Comparison of ENCODE assay signal across 11 cellular contexts in genomic region chr15:90750186-90750585, GRCh38. TPM values are rescaled to one million over a fixed set of nuclear protein-coding genes. Genes with fewer than 3 reads are reported as not detected.
DNase-seq lines count a peak whose midpoint lies in the region; ATAC-seq and TF ChIP-seq lines count a peak whose summit lies in the region.
"Had no signal": no experiment of that assay in that cellular context is flagged by ENCODE, and none has a peak within 500 bp of the region (broad histone marks: within the 10 kb centered on the region; RNA-seq: fewer than 3 reads in every experiment).

No MANE protein-coding gene starts in this region.

- DNase-seq in natural killer cell treated with Interleukin-12 subunit alpha and Interleukin-12 subunit beta and Interleukin-15 and Interleukin-18, amount 100 ng/mL, for 72 hours (ENCODE audit: low spot score): peak; percentile 72
- DNase-seq in natural killer cell: no peak
- DNase-seq in NOMO-1 treated with dmso at 0.1 percent for 144 hours (lab: John Stamatoyannopoulos, UW; ENCODE audit: unreplicated experiment): peak; percentile 67
- DNase-seq in amniotic epithelial cell (ENCODE audit: low read depth): peak; percentile 59
- DNase-seq in stimulated activated naive CD8-positive, alpha-beta T cell treated with anti-CD3 and anti-CD28 coated beads, Interleukin-15, Interleukin-2, amounts not matched to agents 100 U/mL and 50 U/mL, for 24 hours: peak; percentile 27
- DNase-seq in NCI-H2227 treated with DMSO at 0.1 percent for 48 hours (lab: John Stamatoyannopoulos, UW): no peak
- DNase-seq in retina: no peak
- DNase-seq in colonic mucosa: no peak
- DNase-seq: AML-193, spleen, T-helper 9 cell had no signal

- H3K4me3 ChIP-seq in colonic mucosa: no peak overlapping the region

- no peak overlapping the region for H3K27ac ChIP-seq in colonic mucosa

- no peaks in the 10 kb centered on the region for H3K36me3 ChIP-seq in colonic mucosa

- no peaks in the 10 kb centered on the region for H3K9me3 ChIP-seq in colonic mucosa
- H3K9me3 ChIP-seq: spleen had no signal

- TF ChIP-seq CTCF in natural killer cell (IDR thresholded peaks at IDR 0.05) (no peak), colonic mucosa (IDR thresholded peaks at IDR 0.05) (no peak)

- peaks cover 23 to 24% of the 10 kb centered on the region in 2 donors for H3K4me1 Mint-ChIP-seq in natural killer cell treated with Interleukin-12 subunit alpha and Interleukin-12 subunit beta and Interleukin-15 and Interleukin-18, amount 100 ng/mL, for 72 hours (ENCODE audit: low read depth in 2 of 2)
- peaks cover 0 to 17% of the 10 kb centered on the region in 2 donors for H3K4me1 Mint-ChIP-seq in natural killer cell

- intact Hi-C loops in natural killer cell (cut with micrococcal nuclease) (no loop called here), colonic mucosa (cut with DNase I) (no loop called here)

- H3K9ac ChIP-seq in colonic mucosa (ENCODE audit: low read depth in 2 of 2, low read length in 2 of 2): no peak overlapping the region

- H3K4me1 ChIP-seq in colonic mucosa: no peaks in the 10 kb centered on the region

- H3K9me3 Mint-ChIP-seq in natural killer cell treated with Interleukin-12 subunit alpha and Interleukin-12 subunit beta and Interleukin-15 and Interleukin-18, amount 100 ng/mL, for 72 hours: no peaks in the 10 kb centered on the region
- H3K9me3 Mint-ChIP-seq in natural killer cell: no peaks in the 10 kb centered on the region

- no peaks in the 10 kb centered on the region for H3K27me3 ChIP-seq in colonic mucosa
- H3K27me3 ChIP-seq: spleen had no signal

- H3K4me3 Mint-ChIP-seq in natural killer cell treated with Interleukin-12 subunit alpha and Interleukin-12 subunit beta and Interleukin-15 and Interleukin-18, amount 100 ng/mL, for 72 hours: peak overlapping the region; percentile 12
- H3K4me3 Mint-ChIP-seq in natural killer cell: no peak overlapping the region

- H3K36me3 Mint-ChIP-seq in natural killer cell treated with Interleukin-12 subunit alpha and Interleukin-12 subunit beta and Interleukin-15 and Interleukin-18, amount 100 ng/mL, for 72 hours: peaks cover 19% of the 10 kb centered on the region
- no peaks in the 10 kb centered on the region for H3K36me3 Mint-ChIP-seq in natural killer cell

- no peaks in the 10 kb centered on the region for H3K27me3 Mint-ChIP-seq in natural killer cell treated with Interleukin-12 subunit alpha and Interleukin-12 subunit beta and Interleukin-15 and Interleukin-18, amount 100 ng/mL, for 72 hours
- no peaks in the 10 kb centered on the region for H3K27me3 Mint-ChIP-seq in natural killer cell (ENCODE audit: low read depth in 2 of 2)

- peak overlapping the region; percentile 37 to 88 for H3K27ac Mint-ChIP-seq in natural killer cell treated with Interleukin-12 subunit alpha and Interleukin-12 subunit beta and Interleukin-15 and Interleukin-18, amount 100 ng/mL, for 72 hours
- H3K27ac Mint-ChIP-seq in natural killer cell: no peak overlapping the region

- peak; percentile 65 to 80 for ATAC-seq in natural killer cell treated with Interleukin-12 subunit alpha and Interleukin-12 subunit beta and Interleukin-15 and Interleukin-18, amount 100 ng/mL, for 72 hours
- ATAC-seq in natural killer cell: no peak
- ATAC-seq in stimulated activated naive CD8-positive, alpha-beta T cell treated with anti-CD3 and anti-CD28 coated beads, Interleukin-15, Interleukin-2, amounts not matched to agents 100 U/mL and 50 U/mL, for 24 hours: peak; percentile 84

RNA-seq across cellular contexts. Expression of gene BLM, which starts 33.0 kb away (rescaled TPM):
- 10 to 100 TPM; 49.6 to 58.7 TPM for total RNA-seq in natural killer cell treated with Interleukin-12 subunit alpha and Interleukin-12 subunit beta and Interleukin-15 and Interleukin-18, amount 100 ng/mL, for 72 hours
- total RNA-seq in natural killer cell (10 to 100 TPM in 2 of 3 donors, 1 to 10 TPM in 1; 9.9 to 15.9 (median 14.1) TPM), colonic mucosa (10 to 100 TPM in 1 of 2 donors, 1 to 10 TPM in 1; 3.3 to 16.7 TPM)

Comparison
In these comparisons a context has a peak if more than half of its experiments do, and no peak if none do; other contexts are left out.
1. ATAC-seq: peak in natural killer cell treated with Interleukin-12 subunit alpha and Interleukin-12 subunit beta and Interleukin-15 and Interleukin-18, amount 100 ng/mL, for 72 hours (2 of 2) and stimulated activated naive CD8-positive, alpha-beta T cell treated with anti-CD3 and anti-CD28 coated beads, Interleukin-15, Interleukin-2, amounts not matched to agents 100 U/mL and 50 U/mL, for 24 hours (single experiment); none in natural killer cell (0 of 3).
2. DNase-seq: peak in natural killer cell treated with Interleukin-12 subunit alpha and Interleukin-12 subunit beta and Interleukin-15 and Interleukin-18, amount 100 ng/mL, for 72 hours (single experiment), NOMO-1 treated with dmso at 0.1 percent for 144 hours (single experiment), amniotic epithelial cell (single experiment) and stimulated activated naive CD8-positive, alpha-beta T cell treated with anti-CD3 and anti-CD28 coated beads, Interleukin-15, Interleukin-2, amounts not matched to agents 100 U/mL and 50 U/mL, for 24 hours (single experiment); none in natural killer cell (single experiment), NCI-H2227 treated with DMSO at 0.1 percent for 48 hours (single experiment), retina (single experiment) and colonic mucosa (single experiment).
3. H3K27ac Mint-ChIP-seq: peak in natural killer cell treated with Interleukin-12 subunit alpha and Interleukin-12 subunit beta and Interleukin-15 and Interleukin-18, amount 100 ng/mL, for 72 hours (2 of 2); none in natural killer cell (0 of 2).